ENCODE assay signal across 12 cellular contexts in the genomic region with DNA sequence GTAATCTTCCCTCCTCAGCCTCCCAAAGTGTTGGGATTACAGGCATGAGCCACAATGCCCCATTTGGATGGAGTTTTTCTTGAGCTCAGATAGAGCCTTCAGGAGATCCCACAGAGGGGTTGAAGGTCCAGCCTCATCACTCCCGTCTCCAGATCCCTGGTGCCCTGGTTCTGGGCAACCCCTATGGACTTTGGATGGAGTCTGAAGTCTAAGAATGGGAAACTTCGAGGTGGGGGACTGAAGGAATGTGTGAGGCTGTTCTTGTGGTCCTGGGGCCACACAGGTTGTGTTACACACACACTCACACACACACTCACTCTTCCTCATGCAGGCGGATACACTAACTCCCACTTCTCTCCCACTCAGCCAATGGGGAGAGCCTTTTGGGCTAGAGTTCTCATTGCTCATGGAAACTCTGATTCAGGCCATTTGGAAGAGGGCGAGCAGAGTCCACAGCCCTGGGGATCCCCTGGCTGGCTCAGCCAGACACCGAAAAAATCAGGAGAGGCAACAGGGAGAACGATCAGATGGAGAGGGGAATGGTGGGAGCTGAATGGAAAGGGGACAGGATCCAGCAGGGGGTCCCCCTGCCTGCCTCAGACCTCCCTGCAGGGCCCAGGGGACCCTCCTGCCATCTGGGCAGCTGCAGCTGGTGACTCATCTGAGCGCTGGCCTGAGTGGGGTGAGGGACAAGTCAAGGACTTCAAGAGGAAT. TPM values are rescaled to one million over a fixed set of nuclear protein-coding genes. Genes with fewer than 3 reads are reported as not detected.
DNase-seq lines count a peak whose midpoint lies in the region; ATAC-seq and TF ChIP-seq lines count a peak whose summit lies in the region.
"Had no signal": no experiment of that assay in that cellular context is flagged by ENCODE, and none has a peak within 500 bp of the region (broad histone marks: within the 10 kb centered on the region; RNA-seq: fewer than 3 reads in every experiment).

No MANE protein-coding gene starts in this region.

- H3K4me3 ChIP-seq in SK-N-MC (no peak overlapping the region), gastroesophageal sphincter (no peak overlapping the region), sigmoid colon (peak overlapping the region in 1 of 4 donors; percentile 11), mucosa of descending colon (no peak overlapping the region)

- WGBS in gastroesophageal sphincter (ENCODE audit: low coverage in 1 of 2), 2 donors = 17% methylated on average over 2 of the region's 7 CpGs; no CpG with 5 or more reads in 1 of the 2 donors
- 65 to 68% methylated on average over 7 of the region's 7 CpGs for WGBS in sigmoid colon, 2 donors

- H3K27ac ChIP-seq in SK-N-MC = peak overlapping the region; percentile 73
- H3K27ac ChIP-seq in gastroesophageal sphincter = peak overlapping the region; percentile 48 to 98 (median 90)
- peak overlapping the region; percentile 93 to 99 (median 95) for H3K27ac ChIP-seq in sigmoid colon

- intact Hi-C loops in sigmoid colon (cut with DNase I) = no loop called here
- intact Hi-C loops in mucosa of descending colon (cut with DNase I, micrococcal nuclease) = no loop called here

- H3K27me3 ChIP-seq in gastroesophageal sphincter (no peaks in the 10 kb centered on the region), sigmoid colon (no peaks in the 10 kb centered on the region)

- TF ChIP-seq POLR2A in gastroesophageal sphincter (IDR thresholded peaks at IDR 0.05) = no peak
- TF ChIP-seq POLR2A in sigmoid colon (IDR thresholded peaks at IDR 0.05) = no peak

- H3K9me3 ChIP-seq in SK-N-MC (ENCODE audit: low read depth, low read length) (no peaks in the 10 kb centered on the region), gastroesophageal sphincter (no peaks in the 10 kb centered on the region), sigmoid colon (no peaks in the 10 kb centered on the region), mucosa of descending colon (no peaks in the 10 kb centered on the region)

- ATAC-seq in gastroesophageal sphincter = peak; percentile 55
- no peak for ATAC-seq in mucosa of descending colon
- no peak for ATAC-seq in HG02610 (IDR thresholded peaks at IDR 0.05; ENCODE audit: unreplicated experiment)

- DNase-seq in EH (ENCODE audit: low read depth) (peak; percentile 88), SK-N-MC (ENCODE audit: low read depth, low spot score) (no peak), sigmoid colon (no peak), SKM-1 (lab: John Stamatoyannopoulos, UW; ENCODE audit: unreplicated experiment) (no peak), DMS 273 (lab: John Stamatoyannopoulos, UW; ENCODE audit: unreplicated experiment) (no peak), mucosa of descending colon (no peak)
- DNase-seq: activated naive CD8-positive, alpha-beta T cell treated with anti-CD3 and anti-CD28 coated beads, Interleukin-2, amount 10 ng/mL, durations not matched to agents 7 days and 5 days; H9; Kasumi-1 had no signal

- TF ChIP-seq CTCF in gastroesophageal sphincter (IDR thresholded peaks at IDR 0.05) = no peak
- no peak for TF ChIP-seq CTCF in sigmoid colon (IDR thresholded peaks at IDR 0.05)
- no peak for TF ChIP-seq CTCF in mucosa of descending colon (IDR thresholded peaks at IDR 0.05)

- TF ChIP-seq EP300 in gastroesophageal sphincter (IDR thresholded peaks at IDR 0.05) (no peak), sigmoid colon (IDR thresholded peaks at IDR 0.05) (peak in 1 of 4 donors; percentile 31)

- peaks cover 37% of the 10 kb centered on the region for H3K36me3 ChIP-seq in SK-N-MC (ENCODE audit: insufficient read depth, low read length)
- peaks cover 0 to 52% of the 10 kb centered on the region in 2 donors for H3K36me3 ChIP-seq in gastroesophageal sphincter
- H3K36me3 ChIP-seq in sigmoid colon = peaks cover 20 to 54% (median 35%) of the 10 kb centered on the region in 4 donors
- H3K36me3 ChIP-seq in mucosa of descending colon (ENCODE audit: low read depth) = peaks cover 9% of the 10 kb centered on the region

- peaks cover 28 to 95% (median 66%) of the 10 kb centered on the region in 3 donors for H3K4me1 ChIP-seq in gastroesophageal sphincter
- H3K4me1 ChIP-seq in sigmoid colon = peaks cover 0 to 99% (median 87%) of the 10 kb centered on the region in 4 donors
- H3K4me1 ChIP-seq in mucosa of descending colon (ENCODE audit: low read depth) = peaks cover 39% of the 10 kb centered on the region

- no peak overlapping the region for H3K9ac ChIP-seq in SK-N-MC (ENCODE audit: insufficient read length)

RNA-seq across cellular contexts. Expression of a gene that starts 9.0 kb away (rescaled TPM):
- total RNA-seq in gastroesophageal sphincter = 100 to 1,000 TPM; 209 to 428 (median 281) TPM
- 100 to 1,000 TPM; 198 to 440 (median 325) TPM for total RNA-seq in sigmoid colon
- polyA plus RNA-seq in sigmoid colon = 100 to 1,000 TPM in 2 of 3 donors, 10 to 100 TPM in 1; 30.3 to 242 (median 108) TPM
- 100 to 1,000 TPM; 215 to 459 (median 244) TPM for total RNA-seq in mucosa of descending colon

RNA-seq across cellular contexts. Expression of a gene that starts 34.5 kb away (rescaled TPM):
- total RNA-seq in gastroesophageal sphincter (1 to 10 TPM in 1 of 4 donors, under 1 TPM in 3; 0.40 to 4.3 (median 0.79) TPM), sigmoid colon (1 to 10 TPM in 3 of 4 donors, under 1 TPM in 1; 0.33 to 2.3 (median 1.8) TPM), mucosa of descending colon (10 to 100 TPM in 2 of 3 donors, 1 to 10 TPM in 1; 6.9 to 50.1 (median 11.4) TPM)
- 10 to 100 TPM in 2 of 3 donors, 1 to 10 TPM in 1; 1.8 to 28.7 (median 11.3) TPM for polyA plus RNA-seq in sigmoid colon

RNA-seq across cellular contexts. Expression of a gene that starts 49.2 kb away (rescaled TPM):
- total RNA-seq in gastroesophageal sphincter (1 to 10 TPM in 1 of 4 donors, not detected in 3; 2.2 TPM), sigmoid colon (not detected), mucosa of descending colon (10 to 100 TPM in 1 of 3 donors, 1 to 10 TPM in 2; 3.0 to 13.1 (median 3.3) TPM)
- 1 to 10 TPM; 1.2 to 6.9 (median 1.8) TPM for polyA plus RNA-seq in sigmoid colon
- total RNA-seq: SK-MEL-5 had no signal
